10 cellular contexts compared by ENCODE assay signal in genomic region chr22:46075764-46076531, GRCh38.
DNase-seq lines count a peak whose midpoint lies in the region; ATAC-seq, FAIRE-seq and TF ChIP-seq lines count a peak whose summit lies in the region.
"Had no signal": no experiment of that assay in that cellular context is flagged by ENCODE, and none has a peak within 500 bp of the region (broad histone marks: within the 10 kb centered on the region; RNA-seq: fewer than 3 reads in every experiment).

No MANE protein-coding gene starts in this region.

- ATAC-seq in HG02885 (IDR thresholded peaks at IDR 0.05; ENCODE audit: poor library complexity, unreplicated experiment) (no peak), GM21390 (IDR thresholded peaks at IDR 0.05; ENCODE audit: unreplicated experiment) (no peak)

- peaks cover 46% of the 10 kb centered on the region for H3K4me1 Mint-ChIP-seq in HFFc6 (ENCODE audit: low read depth)
- peaks cover 26% of the 10 kb centered on the region for H3K4me1 Mint-ChIP-seq in activated T-cell treated with anti-CD3 and anti-CD28 coated beads, Interleukin-2, amount 50 U/mL, for 24 hours (ENCODE audit: low read depth)

- H3K27ac ChIP-seq in mammary epithelial cell (ENCODE audit: insufficient read depth, low read depth, low read length) (peak overlapping the region; percentile 94), keratinocyte (ENCODE audit: control insufficient read depth, insufficient read depth, low read length) (peak overlapping the region; percentile 98), subcutaneous abdominal adipose tissue (ENCODE audit: low read depth, low read length) (peak overlapping the region; percentile 99)

- H3K4me2 ChIP-seq in mammary epithelial cell (ENCODE audit: insufficient read depth, low read depth, low read length) (peak overlapping the region; percentile 97), keratinocyte (ENCODE audit: control insufficient read depth, extremely low read depth, insufficient read depth, low read depth, low read length) (peak overlapping the region; percentile 81)

- H3K9ac ChIP-seq in mammary epithelial cell (ENCODE audit: insufficient read depth, low read length) (peak overlapping the region; percentile 98), keratinocyte (ENCODE audit: control insufficient read depth, extremely low read depth, insufficient read depth, low read length) (peak overlapping the region; percentile 99), subcutaneous abdominal adipose tissue (ENCODE audit: low read length in 5 of 5) (peak overlapping the region; percentile 89 to 98 (median 96))

- in situ Hi-C loops in mammary epithelial cell (cut with MboI; ENCODE audit: low sequenced_read_pairs in 2 of 2), result no loop called here

- H3K9me3 ChIP-seq in mammary epithelial cell (replicated peaks; ENCODE audit: insufficient read depth, low read length) (no peaks in the 10 kb centered on the region), keratinocyte (ENCODE audit: control insufficient read depth, low read depth, low read length) (no peaks in the 10 kb centered on the region), subcutaneous abdominal adipose tissue (ENCODE audit: control insufficient read depth in 5 of 5, low read length in 5 of 5) (no peaks in the 10 kb centered on the region)

- H3K9me1 ChIP-seq in keratinocyte (ENCODE audit: control insufficient read depth, extremely low read depth, insufficient read depth, low read length), result no peaks in the 10 kb centered on the region

- H3K36me3 ChIP-seq in mammary epithelial cell (ENCODE audit: insufficient read depth, low read length), result peaks cover 5% of the 10 kb centered on the region
- peaks cover 12 to 51% of the 10 kb centered on the region in 2 experiments for H3K36me3 ChIP-seq in keratinocyte (ENCODE audit: control insufficient read depth in 2 of 2, extremely low read depth in 1 of 2, insufficient read depth in 2 of 2, low read length in 2 of 2)
- peaks cover 0 to 15% (median 7%) of the 10 kb centered on the region in 5 donors for H3K36me3 ChIP-seq in subcutaneous abdominal adipose tissue (ENCODE audit: control insufficient read depth in 5 of 5, insufficient read depth in 5 of 5, low read length in 5 of 5)

- H4K20me1 ChIP-seq in mammary epithelial cell (ENCODE audit: insufficient read depth, low read length) (no peaks in the 10 kb centered on the region), keratinocyte (ENCODE audit: control insufficient read depth, extremely low read depth, insufficient read depth, low read length) (peaks cover 10% of the 10 kb centered on the region)

- peaks cover 65% of the 10 kb centered on the region for H3K36me3 Mint-ChIP-seq in HFFc6 (ENCODE audit: low read depth)
- peaks cover 12% of the 10 kb centered on the region for H3K36me3 Mint-ChIP-seq in activated T-cell treated with anti-CD3 and anti-CD28 coated beads, Interleukin-2, amount 50 U/mL, for 24 hours (ENCODE audit: low read depth)

- peaks cover 46% of the 10 kb centered on the region for H3K4me1 ChIP-seq in mammary epithelial cell (ENCODE audit: insufficient read depth, low read length)
- H3K4me1 ChIP-seq in keratinocyte (ENCODE audit: control insufficient read depth, extremely low read depth, insufficient read depth, low read length), result peaks cover 45% of the 10 kb centered on the region
- H3K4me1 ChIP-seq in subcutaneous abdominal adipose tissue (ENCODE audit: control insufficient read depth in 5 of 5, insufficient read depth in 5 of 5, low read length in 5 of 5), result peaks cover 10 to 84% (median 77%) of the 10 kb centered on the region in 5 donors

- intact Hi-C loops in mammary epithelial cell (cut with micrococcal nuclease), result loop anchor here (2.0 kb wide), 1 partner anchor 15 kb away; no protein-coding TSS in a partner anchor

- BruUV-seq in mammary epithelial cell (replicated peaks; lab: Mats Ljungman, UMichigan), result no TSS peak

- H3K9me3 Mint-ChIP-seq in HFFc6, result peaks cover 4% of the 10 kb centered on the region; the same call in 1 of the 2 replicates
- no peaks in the 10 kb centered on the region for H3K9me3 Mint-ChIP-seq in activated T-cell treated with anti-CD3 and anti-CD28 coated beads, Interleukin-2, amount 50 U/mL, for 24 hours
- H3K9me3 Mint-ChIP-seq: activated B cell treated with CpG ODN at 0.5 μM for 24 hours had no signal

- H3K27me3 Mint-ChIP-seq in HFFc6 (ENCODE audit: insufficient read depth), result peaks cover 27% of the 10 kb centered on the region
- peaks cover 2% of the 10 kb centered on the region for H3K27me3 Mint-ChIP-seq in activated T-cell treated with anti-CD3 and anti-CD28 coated beads, Interleukin-2, amount 50 U/mL, for 24 hours
- H3K27me3 Mint-ChIP-seq: activated B cell treated with CpG ODN at 0.5 μM for 24 hours had no signal

- under 1% methylated on average over 15 of the region's 15 CpGs for WGBS in mammary epithelial cell (ENCODE audit: low coverage, missing lambda C conversion rate)

- H3K27me3 ChIP-seq in mammary epithelial cell (ENCODE audit: insufficient read depth, low read length), result no peaks in the 10 kb centered on the region
- no peaks in the 10 kb centered on the region for H3K27me3 ChIP-seq in keratinocyte (ENCODE audit: control insufficient read depth, extremely low read depth, insufficient read depth, low read length)
- no peaks in the 10 kb centered on the region for H3K27me3 ChIP-seq in subcutaneous abdominal adipose tissue (ENCODE audit: control insufficient read depth in 5 of 5, insufficient read depth in 4 of 5, low read length in 5 of 5)

- H3K4me3 ChIP-seq in mammary epithelial cell (replicated peaks in 1 of 3; ENCODE audit: insufficient read depth in 1 of 3, low read depth in 2 of 3, low read length in 3 of 3) (peak overlapping the region; percentile 80 to 99 (median 93)), keratinocyte (ENCODE audit: control insufficient read depth in 2 of 3, extremely low read depth in 1 of 3, insufficient read depth in 2 of 3, low read depth in 1 of 3, low read length in 3 of 3) (peak overlapping the region; percentile 90 to 96 (median 95)), subcutaneous abdominal adipose tissue (ENCODE audit: low read depth in 1 of 5, low read length in 5 of 5) (peak overlapping the region; percentile 97 to 99 (median 99))

- no peak for FAIRE-seq in keratinocyte (lab: Jason Lieb, UNC)

- no peak overlapping the region for H2AFZ ChIP-seq in mammary epithelial cell (ENCODE audit: low read depth, low read length)
- no peak overlapping the region for H2AFZ ChIP-seq in keratinocyte (ENCODE audit: control insufficient read depth, low read length)

- no peak for TF ChIP-seq CTCF in HFFc6 (IDR thresholded peaks at IDR 0.05)
- no peak for TF ChIP-seq CTCF in mammary epithelial cell (conservative IDR thresholded peaks at IDR 0.05 in 1 of 2, IDR thresholded peaks at IDR 0.05 in 1 of 2; ENCODE audit: extremely low read depth in 1 of 2, insufficient read depth in 1 of 2, low read depth in 1 of 2, low read length in 2 of 2)
- TF ChIP-seq CTCF in keratinocyte (optimal IDR thresholded peaks at IDR 0.05 in 1 of 3, IDR thresholded peaks at IDR 0.05 in 1 of 3, conservative IDR thresholded peaks at IDR 0.05 in 1 of 3; ENCODE audit: extremely low read depth in 1 of 3, insufficient read depth in 2 of 3, low read length in 3 of 3), result no peak

- DNase-seq in HFFc6, result no peak
- peak; percentile 40 for DNase-seq in mammary epithelial cell
- DNase-seq in keratinocyte (ENCODE audit: low read depth, low spot score), result no peak
- DNase-seq in activated T-cell treated with anti-CD3 and anti-CD28 coated beads, Interleukin-2, amount 50 U/mL, for 24 hours, result no peak
- no peak for DNase-seq in DMS53 (lab: John Stamatoyannopoulos, UW)
- DNase-seq: activated B cell treated with CpG ODN at 0.5 μM for 24 hours, NCI-H187 had no signal

- dilution Hi-C loops in mammary epithelial cell (cut with HindIII; ENCODE audit: low sequenced_read_pairs) (no loop called here), keratinocyte (cut with MboI; ENCODE audit: extremely low pct_ligation_motif_present, low sequenced_read_pairs) (no loop called here)

- CTCF ChIA-PET in mammary epithelial cell (lab: Charles Lee; ENCODE audit: low non-redundant PET), result interaction anchor here (0.7 kb wide), 1 partner anchor 69 kb away, joined by 4 read pairs; no protein-coding TSS in a partner anchor

- H3K27ac Mint-ChIP-seq in HFFc6, result peak overlapping the region; percentile 99
- no peak overlapping the region for H3K27ac Mint-ChIP-seq in activated T-cell treated with anti-CD3 and anti-CD28 coated beads, Interleukin-2, amount 50 U/mL, for 24 hours
- H3K27ac Mint-ChIP-seq: activated B cell treated with CpG ODN at 0.5 μM for 24 hours had no signal

- peaks cover 97% of the 10 kb centered on the region for H3K79me2 ChIP-seq in mammary epithelial cell (ENCODE audit: insufficient read depth, low read length)
- H3K79me2 ChIP-seq in keratinocyte (ENCODE audit: control insufficient read depth, insufficient read depth, low read length), result peaks cover 89% of the 10 kb centered on the region

- peak overlapping the region; percentile 98 for H3K4me3 Mint-ChIP-seq in HFFc6
- H3K4me3 Mint-ChIP-seq in activated T-cell treated with anti-CD3 and anti-CD28 coated beads, Interleukin-2, amount 50 U/mL, for 24 hours, result no peak overlapping the region
- H3K4me3 Mint-ChIP-seq: activated B cell treated with CpG ODN at 0.5 μM for 24 hours had no signal
